ENCODE assay signal across 1 cellular context in the genomic region with DNA sequence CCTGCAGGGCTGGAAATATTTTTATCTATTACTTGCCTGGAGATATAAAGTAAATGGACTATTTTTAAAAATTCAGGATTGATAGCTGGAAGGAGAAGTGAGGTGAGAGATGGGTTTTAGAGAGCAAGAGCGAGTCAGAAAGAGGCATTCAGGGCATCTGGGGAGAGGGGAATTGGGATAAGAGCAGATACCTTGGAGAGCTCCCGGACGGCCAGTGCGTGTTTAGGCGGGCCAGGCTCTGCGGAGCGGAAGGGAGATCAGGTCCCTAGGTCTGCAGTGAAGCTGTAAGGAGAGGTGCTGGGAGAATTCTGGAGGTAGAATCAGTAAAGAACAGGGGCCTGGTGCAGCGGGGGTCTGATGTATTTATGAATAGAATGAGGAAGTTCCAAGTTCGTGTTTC.
TF ChIP-seq lines count a peak whose summit lies in the region.

No MANE protein-coding gene starts in this region.

TF ChIP-seq in WTC11, 78 proteins besides CTCF, POLR2A, EP300 and RAD21 (continued from another document):
- TF ChIP-seq ZNF512 (CRISPR knock-in tag; IDR thresholded peaks at IDR 0.05; ENCODE audit: borderline replicate concordance), result 0 out of 2 replicates have a peak, but pooled peaks have one; percentile 47
- TF ChIP-seq ZNF232 (CRISPR knock-in tag; IDR thresholded peaks at IDR 0.05), result no peak
- TF ChIP-seq STAT6 (CRISPR knock-in tag; conservative IDR thresholded peaks at IDR 0.05; ENCODE audit: low read depth), result no peak
- TF ChIP-seq TEAD4 (CRISPR knock-in tag; IDR thresholded peaks at IDR 0.05), result 0 out of 2 replicates have a peak, but pooled peaks have one; percentile 55
- TF ChIP-seq ZNF423 (CRISPR knock-in tag; IDR thresholded peaks at IDR 0.05), result no peak
- TF ChIP-seq, protein P1, sequence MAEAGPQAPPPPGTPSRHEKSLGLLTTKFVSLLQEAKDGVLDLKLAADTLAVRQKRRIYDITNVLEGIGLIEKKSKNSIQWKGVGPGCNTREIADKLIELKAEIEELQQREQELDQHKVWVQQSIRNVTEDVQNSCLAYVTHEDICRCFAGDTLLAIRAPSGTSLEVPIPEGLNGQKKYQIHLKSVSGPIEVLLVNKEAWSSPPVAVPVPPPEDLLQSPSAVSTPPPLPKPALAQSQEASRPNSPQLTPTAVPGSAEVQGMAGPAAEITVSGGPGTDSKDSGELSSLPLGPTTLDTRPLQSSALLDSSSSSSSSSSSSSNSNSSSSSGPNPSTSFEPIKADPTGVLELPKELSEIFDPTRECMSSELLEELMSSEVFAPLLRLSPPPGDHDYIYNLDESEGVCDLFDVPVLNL (CRISPR knock-in tag; IDR thresholded peaks at IDR 0.05; ENCODE audit: borderline replicate concordance, low read depth), result 0 out of 2 replicates have a peak, but pooled peaks have one; percentile 50
- 0 out of 2 replicates have a peak, but pooled peaks have one; percentile 33 for TF ChIP-seq CREB1 (CRISPR knock-in tag; IDR thresholded peaks at IDR 0.05)
- TF ChIP-seq ZNF317 (CRISPR knock-in tag; IDR thresholded peaks at IDR 0.05; ENCODE audit: borderline replicate concordance, low read depth), result no peak
- peak; percentile 58; the same call in 1 of the 2 replicates for TF ChIP-seq ZNF219 (CRISPR knock-in tag; IDR thresholded peaks at IDR 0.05; ENCODE audit: borderline replicate concordance)
- TF ChIP-seq, protein P2, sequence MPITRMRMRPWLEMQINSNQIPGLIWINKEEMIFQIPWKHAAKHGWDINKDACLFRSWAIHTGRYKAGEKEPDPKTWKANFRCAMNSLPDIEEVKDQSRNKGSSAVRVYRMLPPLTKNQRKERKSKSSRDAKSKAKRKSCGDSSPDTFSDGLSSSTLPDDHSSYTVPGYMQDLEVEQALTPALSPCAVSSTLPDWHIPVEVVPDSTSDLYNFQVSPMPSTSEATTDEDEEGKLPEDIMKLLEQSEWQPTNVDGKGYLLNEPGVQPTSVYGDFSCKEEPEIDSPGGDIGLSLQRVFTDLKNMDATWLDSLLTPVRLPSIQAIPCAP (CRISPR knock-in tag; IDR thresholded peaks at IDR 0.05), result no peak
- TF ChIP-seq, protein P3, sequence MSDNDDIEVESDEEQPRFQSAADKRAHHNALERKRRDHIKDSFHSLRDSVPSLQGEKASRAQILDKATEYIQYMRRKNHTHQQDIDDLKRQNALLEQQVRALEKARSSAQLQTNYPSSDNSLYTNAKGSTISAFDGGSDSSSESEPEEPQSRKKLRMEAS (CRISPR knock-in tag; IDR thresholded peaks at IDR 0.05), result peak; percentile 21; the same call in 1 of the 2 replicates
- 0 out of 2 replicates have a peak, but pooled peaks have one; percentile 46 for TF ChIP-seq TEAD1 (CRISPR knock-in tag; IDR thresholded peaks at IDR 0.05)
- TF ChIP-seq ZNF671 (CRISPR knock-in tag; IDR thresholded peaks at IDR 0.05), result no peak
- TF ChIP-seq ZNF425 (CRISPR knock-in tag; conservative IDR thresholded peaks at IDR 0.05), result no peak
- 0 out of 2 replicates have a peak, but pooled peaks have one; percentile 41 for TF ChIP-seq CREM (CRISPR knock-in tag; IDR thresholded peaks at IDR 0.05)
- peak; percentile 37; the same call in 1 of the 2 replicates for TF ChIP-seq FOXK1 (CRISPR knock-in tag; IDR thresholded peaks at IDR 0.05)
- TF ChIP-seq, protein P4, sequence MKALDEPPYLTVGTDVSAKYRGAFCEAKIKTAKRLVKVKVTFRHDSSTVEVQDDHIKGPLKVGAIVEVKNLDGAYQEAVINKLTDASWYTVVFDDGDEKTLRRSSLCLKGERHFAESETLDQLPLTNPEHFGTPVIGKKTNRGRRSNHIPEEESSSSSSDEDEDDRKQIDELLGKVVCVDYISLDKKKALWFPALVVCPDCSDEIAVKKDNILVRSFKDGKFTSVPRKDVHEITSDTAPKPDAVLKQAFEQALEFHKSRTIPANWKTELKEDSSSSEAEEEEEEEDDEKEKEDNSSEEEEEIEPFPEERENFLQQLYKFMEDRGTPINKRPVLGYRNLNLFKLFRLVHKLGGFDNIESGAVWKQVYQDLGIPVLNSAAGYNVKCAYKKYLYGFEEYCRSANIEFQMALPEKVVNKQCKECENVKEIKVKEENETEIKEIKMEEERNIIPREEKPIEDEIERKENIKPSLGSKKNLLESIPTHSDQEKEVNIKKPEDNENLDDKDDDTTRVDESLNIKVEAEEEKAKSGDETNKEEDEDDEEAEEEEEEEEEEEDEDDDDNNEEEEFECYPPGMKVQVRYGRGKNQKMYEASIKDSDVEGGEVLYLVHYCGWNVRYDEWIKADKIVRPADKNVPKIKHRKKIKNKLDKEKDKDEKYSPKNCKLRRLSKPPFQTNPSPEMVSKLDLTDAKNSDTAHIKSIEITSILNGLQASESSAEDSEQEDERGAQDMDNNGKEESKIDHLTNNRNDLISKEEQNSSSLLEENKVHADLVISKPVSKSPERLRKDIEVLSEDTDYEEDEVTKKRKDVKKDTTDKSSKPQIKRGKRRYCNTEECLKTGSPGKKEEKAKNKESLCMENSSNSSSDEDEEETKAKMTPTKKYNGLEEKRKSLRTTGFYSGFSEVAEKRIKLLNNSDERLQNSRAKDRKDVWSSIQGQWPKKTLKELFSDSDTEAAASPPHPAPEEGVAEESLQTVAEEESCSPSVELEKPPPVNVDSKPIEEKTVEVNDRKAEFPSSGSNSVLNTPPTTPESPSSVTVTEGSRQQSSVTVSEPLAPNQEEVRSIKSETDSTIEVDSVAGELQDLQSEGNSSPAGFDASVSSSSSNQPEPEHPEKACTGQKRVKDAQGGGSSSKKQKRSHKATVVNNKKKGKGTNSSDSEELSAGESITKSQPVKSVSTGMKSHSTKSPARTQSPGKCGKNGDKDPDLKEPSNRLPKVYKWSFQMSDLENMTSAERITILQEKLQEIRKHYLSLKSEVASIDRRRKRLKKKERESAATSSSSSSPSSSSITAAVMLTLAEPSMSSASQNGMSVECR (CRISPR knock-in tag; IDR thresholded peaks at IDR 0.05; ENCODE audit: borderline replicate concordance), result 0 out of 2 replicates have a peak, but pooled peaks have one; percentile 65
- TF ChIP-seq NFE2L1 (CRISPR knock-in tag; IDR thresholded peaks at IDR 0.05), result peak; percentile 67; the same call in 1 of the 2 replicates
- TF ChIP-seq FOXP4 (CRISPR knock-in tag; IDR thresholded peaks at IDR 0.05), result 0 out of 2 replicates have a peak, but pooled peaks have one; percentile 50
- no peak for TF ChIP-seq ZNF121 (CRISPR knock-in tag; IDR thresholded peaks at IDR 0.05)
- TF ChIP-seq ETV6 (CRISPR knock-in tag; IDR thresholded peaks at IDR 0.05), result 0 out of 2 replicates have a peak, but pooled peaks have one; percentile 45
- TF ChIP-seq, protein P5, sequence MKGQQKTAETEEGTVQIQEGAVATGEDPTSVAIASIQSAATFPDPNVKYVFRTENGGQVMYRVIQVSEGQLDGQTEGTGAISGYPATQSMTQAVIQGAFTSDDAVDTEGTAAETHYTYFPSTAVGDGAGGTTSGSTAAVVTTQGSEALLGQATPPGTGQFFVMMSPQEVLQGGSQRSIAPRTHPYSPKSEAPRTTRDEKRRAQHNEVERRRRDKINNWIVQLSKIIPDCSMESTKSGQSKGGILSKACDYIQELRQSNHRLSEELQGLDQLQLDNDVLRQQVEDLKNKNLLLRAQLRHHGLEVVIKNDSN (CRISPR knock-in tag; IDR thresholded peaks at IDR 0.05), result peak; percentile 49; the same call in 1 of the 2 replicates
- no peak for TF ChIP-seq RORB (CRISPR knock-in tag; IDR thresholded peaks at IDR 0.05)
- TF ChIP-seq SMAD4 (CRISPR knock-in tag; IDR thresholded peaks at IDR 0.05), result 0 out of 2 replicates have a peak, but pooled peaks have one; percentile 64
- 0 out of 2 replicates have a peak, but pooled peaks have one; percentile 24 for TF ChIP-seq MYBL2 (CRISPR knock-in tag; IDR thresholded peaks at IDR 0.05)
- peak; percentile 54; the same call in 1 of the 2 replicates for TF ChIP-seq FOXP1 (CRISPR knock-in tag; IDR thresholded peaks at IDR 0.05; ENCODE audit: borderline replicate concordance)
- TF ChIP-seq JUN (CRISPR knock-in tag; IDR thresholded peaks at IDR 0.05), result peak; percentile 71; the same call in 1 of the 2 replicates
